7 cellular contexts compared by ENCODE assay signal in genomic region chr14:91070572-91070971, GRCh38.
"Had no signal": no experiment of that assay in that cellular context is flagged by ENCODE, and none has a peak within 500 bp of the region (broad histone marks: within the 10 kb centered on the region; RNA-seq: fewer than 3 reads in every experiment).

No MANE protein-coding gene starts in this region.

- H3K4me3 ChIP-seq: GM23248, HAP-1, K562 had no signal

- DNase-seq: GM23248, GOT3, H7, IMR-90 had no signal

- ATAC-seq: HCT116, K562 had no signal

- H3K36me3 ChIP-seq: HAP-1 had no signal

- H3K4me1 ChIP-seq: HAP-1 had no signal

- H3K27ac ChIP-seq: GM23248 had no signal

- H3K9me3 ChIP-seq: HAP-1 had no signal
